ENCODE assay signal across 14 cellular contexts in the genomic region with DNA sequence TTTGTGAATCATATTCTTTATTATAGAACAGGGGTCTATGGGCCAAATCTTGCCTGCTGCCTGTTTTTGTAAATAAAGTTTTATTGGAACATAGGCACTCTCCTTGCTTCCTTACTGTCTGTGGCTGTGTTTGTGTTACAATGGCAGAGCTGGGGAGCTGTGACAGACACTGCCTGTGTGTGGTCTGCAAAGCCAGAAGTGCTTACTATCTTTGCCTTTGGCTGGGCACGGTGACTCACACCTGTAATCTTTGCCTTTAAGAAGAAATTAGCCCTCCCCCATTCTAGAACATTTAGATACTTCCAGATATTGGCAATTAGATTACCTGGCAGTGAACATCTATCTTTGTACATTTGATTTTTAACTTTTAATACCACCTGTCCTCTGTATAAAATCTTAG.
"Had no signal": no experiment of that assay in that cellular context is flagged by ENCODE, and none has a peak within 500 bp of the region (broad histone marks: within the 10 kb centered on the region; RNA-seq: fewer than 3 reads in every experiment).

No MANE protein-coding gene starts in this region.

- H3K9me3 ChIP-seq: lower lobe of right lung, tibial nerve had no signal

- H3K27ac ChIP-seq: lower lobe of right lung, tibial nerve, VCaP had no signal

- H3K27me3 Mint-ChIP-seq: activated CD4-positive, alpha-beta memory T cell treated with anti-CD3 and anti-CD28 coated beads, Interleukin-2, amount 10 ng/mL, durations not matched to agents 7 days and 5 days had no signal

- H3K9me3 Mint-ChIP-seq: activated naive CD8-positive, alpha-beta T cell treated with anti-CD3 and anti-CD28 coated beads for 36 hours; stimulated activated effector memory CD8-positive, alpha-beta T cell treated with anti-CD3 and anti-CD28 coated beads, Interleukin-12 subunit alpha, Interleukin-12 subunit beta, amount 100 ng/mL, for 72 hours had no signal

- H3K4me1 Mint-ChIP-seq: activated CD4-positive, alpha-beta memory T cell treated with anti-CD3 and anti-CD28 coated beads, Interleukin-2, amount 10 ng/mL, durations not matched to agents 7 days and 5 days; activated naive CD8-positive, alpha-beta T cell treated with anti-CD3 and anti-CD28 coated beads for 36 hours; naive thymus-derived CD8-positive, alpha-beta T cell; stimulated activated effector memory CD8-positive, alpha-beta T cell treated with anti-CD3 and anti-CD28 coated beads, Interleukin-12 subunit alpha, Interleukin-12 subunit beta, amount 100 ng/mL, for 72 hours had no signal

- H3K36me3 ChIP-seq: lower lobe of right lung, tibial nerve had no signal

- H3K4me3 Mint-ChIP-seq: activated CD4-positive, alpha-beta memory T cell treated with anti-CD3 and anti-CD28 coated beads, Interleukin-2, amount 10 ng/mL, durations not matched to agents 7 days and 5 days; activated naive CD8-positive, alpha-beta T cell treated with anti-CD3 and anti-CD28 coated beads for 36 hours; activated T-cell treated with anti-CD3 and anti-CD28 coated beads, Interleukin-2, amount 50 U/mL, for 72 hours; naive thymus-derived CD8-positive, alpha-beta T cell; stimulated activated effector memory CD8-positive, alpha-beta T cell treated with anti-CD3 and anti-CD28 coated beads, Interleukin-12 subunit alpha, Interleukin-12 subunit beta, amount 100 ng/mL, for 72 hours had no signal

- H3K4me3 ChIP-seq: lower lobe of right lung, smooth muscle cell, tibial nerve had no signal

- H3K4me1 ChIP-seq: lower lobe of right lung had no signal

- H3K27ac Mint-ChIP-seq: activated CD4-positive, alpha-beta memory T cell treated with anti-CD3 and anti-CD28 coated beads, Interleukin-2, amount 10 ng/mL, durations not matched to agents 7 days and 5 days; activated naive CD8-positive, alpha-beta T cell treated with anti-CD3 and anti-CD28 coated beads for 36 hours; activated T-cell treated with anti-CD3 and anti-CD28 coated beads, Interleukin-2, amount 50 U/mL, for 72 hours; naive thymus-derived CD8-positive, alpha-beta T cell; stimulated activated effector memory CD8-positive, alpha-beta T cell treated with anti-CD3 and anti-CD28 coated beads, Interleukin-12 subunit alpha, Interleukin-12 subunit beta, amount 100 ng/mL, for 72 hours had no signal

- DNase-seq: activated CD4-positive, alpha-beta memory T cell treated with anti-CD3 and anti-CD28 coated beads, Interleukin-2, amount 10 ng/mL, durations not matched to agents 7 days and 5 days; activated gamma-delta T cell treated with Interleukin-2 at 50 U/mL for 16 hours; activated naive CD8-positive, alpha-beta T cell treated with anti-CD3 and anti-CD28 coated beads for 36 hours; activated T-cell treated with anti-CD3 and anti-CD28 coated beads, Interleukin-2, amount 50 U/mL, for 72 hours; anterior cingulate cortex; foreskin melanocyte; left cardiac atrium; lower lobe of right lung; naive thymus-derived CD8-positive, alpha-beta T cell; T-helper 9 cell had no signal

- H3K36me3 Mint-ChIP-seq: activated naive CD8-positive, alpha-beta T cell treated with anti-CD3 and anti-CD28 coated beads for 36 hours; naive thymus-derived CD8-positive, alpha-beta T cell; stimulated activated effector memory CD8-positive, alpha-beta T cell treated with anti-CD3 and anti-CD28 coated beads, Interleukin-12 subunit alpha, Interleukin-12 subunit beta, amount 100 ng/mL, for 72 hours had no signal
